In genomic region chr12:56677680-56678079, GRCh38 we compare ENCODE assay signal across 8 cellular contexts. TPM values are rescaled to one million over a fixed set of nuclear protein-coding genes. Genes with fewer than 3 reads are reported as not detected.
DNase-seq lines count a peak whose midpoint lies in the region; ATAC-seq and TF ChIP-seq lines count a peak whose summit lies in the region.

No MANE protein-coding gene starts in this region.

- no peak overlapping the region for H3K4me3 Mint-ChIP-seq in activated T-helper 1 cell treated with anti-CD3 and anti-CD28 coated beads, Interleukin-12 subunit alpha, Interleukin-12 subunit beta, Interleukin-2, Interleukin-4 antibody, amounts not matched to agents 30 ng/mL and 10 ng/mL and 1 ng/mL, durations not matched to agents 14 hours and 24 hours and 36 hours
- H3K4me3 Mint-ChIP-seq in stimulated activated naive CD8-positive, alpha-beta T cell treated with anti-CD3 and anti-CD28 coated beads, Interleukin-15, amount 100 ng/mL, for 72 hours = peak overlapping the region; percentile 29 to 49

- intact Hi-C loops in activated T-helper 1 cell treated with anti-CD3 and anti-CD28 coated beads, Interleukin-12 subunit alpha, Interleukin-12 subunit beta, Interleukin-2, Interleukin-4 antibody, amounts not matched to agents 30 ng/mL and 10 ng/mL and 1 ng/mL, durations not matched to agents 14 hours and 24 hours and 36 hours (cut with micrococcal nuclease) = loop anchor here (1.0 to 2.0 kb wide), 3 partner anchors 11 to 40 kb away; partner anchors contain the start of gene PTGES3
- intact Hi-C loops in body of pancreas (cut with DNase I) = no loop called here

- WGBS in body of pancreas, 2 donors = 68 to 78% methylated on average over 1 of the region's 1 CpG

- no peaks in the 10 kb centered on the region for H3K27me3 ChIP-seq in body of pancreas

- peaks cover 71% of the 10 kb centered on the region for H3K4me1 ChIP-seq in body of pancreas

- no peaks in the 10 kb centered on the region for H3K9me3 Mint-ChIP-seq in activated T-helper 1 cell treated with anti-CD3 and anti-CD28 coated beads, Interleukin-12 subunit alpha, Interleukin-12 subunit beta, Interleukin-2, Interleukin-4 antibody, amounts not matched to agents 30 ng/mL and 10 ng/mL and 1 ng/mL, durations not matched to agents 14 hours and 24 hours and 36 hours
- H3K9me3 Mint-ChIP-seq in stimulated activated naive CD8-positive, alpha-beta T cell treated with anti-CD3 and anti-CD28 coated beads, Interleukin-15, amount 100 ng/mL, for 72 hours = no peaks in the 10 kb centered on the region

- no peaks in the 10 kb centered on the region for H3K36me3 ChIP-seq in body of pancreas (replicated peaks in 1 of 2; ENCODE audit: insufficient read depth in 1 of 2, low read depth in 2 of 2)

- H3K36me3 Mint-ChIP-seq in activated T-helper 1 cell treated with anti-CD3 and anti-CD28 coated beads, Interleukin-12 subunit alpha, Interleukin-12 subunit beta, Interleukin-2, Interleukin-4 antibody, amounts not matched to agents 30 ng/mL and 10 ng/mL and 1 ng/mL, durations not matched to agents 14 hours and 24 hours and 36 hours (ENCODE audit: low read depth) = peaks cover 31% of the 10 kb centered on the region

- H3K27me3 Mint-ChIP-seq in activated T-helper 1 cell treated with anti-CD3 and anti-CD28 coated beads, Interleukin-12 subunit alpha, Interleukin-12 subunit beta, Interleukin-2, Interleukin-4 antibody, amounts not matched to agents 30 ng/mL and 10 ng/mL and 1 ng/mL, durations not matched to agents 14 hours and 24 hours and 36 hours (ENCODE audit: insufficient read depth) = no peaks in the 10 kb centered on the region
- no peaks in the 10 kb centered on the region for H3K27me3 Mint-ChIP-seq in stimulated activated naive CD8-positive, alpha-beta T cell treated with anti-CD3 and anti-CD28 coated beads, Interleukin-15, amount 100 ng/mL, for 72 hours

- DNase-seq in activated naive CD4-positive, alpha-beta T cell treated with Interleukin-2 at 50 U/mL for 16 hours = peak; percentile 37
- no peak for DNase-seq in activated naive CD4-positive, alpha-beta T cell treated with anti-CD3 and anti-CD28 coated beads, Interleukin-2, amount 50 U/mL, for 16 hours
- no peak for DNase-seq in activated T-helper 1 cell treated with anti-CD3 and anti-CD28 coated beads, Interleukin-12 subunit alpha, Interleukin-12 subunit beta, Interleukin-2, Interleukin-4 antibody, amounts not matched to agents 30 ng/mL and 10 ng/mL and 1 ng/mL, durations not matched to agents 14 hours and 24 hours and 36 hours (ENCODE audit: low spot score)
- peak in 1 of 2 donors; percentile 55 for DNase-seq in stimulated activated naive CD8-positive, alpha-beta T cell treated with anti-CD3 and anti-CD28 coated beads, Interleukin-15, amount 100 ng/mL, for 72 hours
- no peak for DNase-seq in NCI-H526 (lab: John Stamatoyannopoulos, UW)
- DNase-seq in NCI-H226 = no peak
- DNase-seq in body of pancreas = no peak

- no peak overlapping the region for H3K4me3 ChIP-seq in body of pancreas

- peaks cover 0 to 3% (median 0%) of the 10 kb centered on the region in 3 donors for H3K9me3 ChIP-seq in body of pancreas

- ATAC-seq in HG02938 (IDR thresholded peaks at IDR 0.05; ENCODE audit: unreplicated experiment) (peak; percentile 83), body of pancreas (no peak)
- peak; percentile 98 for ATAC-seq in stimulated activated naive CD8-positive, alpha-beta T cell treated with anti-CD3 and anti-CD28 coated beads, Interleukin-15, amount 100 ng/mL, for 72 hours

- TF ChIP-seq POLR2A in body of pancreas (IDR thresholded peaks at IDR 0.05) = no peak

- no peak for TF ChIP-seq CTCF in body of pancreas (IDR thresholded peaks at IDR 0.05)

- H3K4me1 Mint-ChIP-seq in activated T-helper 1 cell treated with anti-CD3 and anti-CD28 coated beads, Interleukin-12 subunit alpha, Interleukin-12 subunit beta, Interleukin-2, Interleukin-4 antibody, amounts not matched to agents 30 ng/mL and 10 ng/mL and 1 ng/mL, durations not matched to agents 14 hours and 24 hours and 36 hours (ENCODE audit: low read depth) = peaks cover 40% of the 10 kb centered on the region
- H3K4me1 Mint-ChIP-seq in stimulated activated naive CD8-positive, alpha-beta T cell treated with anti-CD3 and anti-CD28 coated beads, Interleukin-15, amount 100 ng/mL, for 72 hours = peaks cover 82% of the 10 kb centered on the region

- H3K27ac Mint-ChIP-seq in activated T-helper 1 cell treated with anti-CD3 and anti-CD28 coated beads, Interleukin-12 subunit alpha, Interleukin-12 subunit beta, Interleukin-2, Interleukin-4 antibody, amounts not matched to agents 30 ng/mL and 10 ng/mL and 1 ng/mL, durations not matched to agents 14 hours and 24 hours and 36 hours = peak overlapping the region; percentile 55
- peak overlapping the region; percentile 81 to 85 for H3K27ac Mint-ChIP-seq in stimulated activated naive CD8-positive, alpha-beta T cell treated with anti-CD3 and anti-CD28 coated beads, Interleukin-15, amount 100 ng/mL, for 72 hours

- H3K27ac ChIP-seq in body of pancreas = no peak overlapping the region

RNA-seq across cellular contexts. Expression of gene PTGES3, which starts 10.4 kb away (rescaled TPM):
- 301 and 302 TPM in 2 replicates for total RNA-seq in activated T-helper 1 cell treated with anti-CD3 and anti-CD28 coated beads, Interleukin-12 subunit alpha, Interleukin-12 subunit beta, Interleukin-2, Interleukin-4 antibody, amounts not matched to agents 30 ng/mL and 10 ng/mL and 1 ng/mL, durations not matched to agents 14 hours and 24 hours and 36 hours
- total RNA-seq in body of pancreas = 10 to 100 TPM; 27.4 to 56.0 TPM

RNA-seq across cellular contexts. Expression of gene ATP5F1B, which starts 31.9 kb away (rescaled TPM):
- total RNA-seq in activated T-helper 1 cell treated with anti-CD3 and anti-CD28 coated beads, Interleukin-12 subunit alpha, Interleukin-12 subunit beta, Interleukin-2, Interleukin-4 antibody, amounts not matched to agents 30 ng/mL and 10 ng/mL and 1 ng/mL, durations not matched to agents 14 hours and 24 hours and 36 hours = 714 and 716 TPM in 2 replicates
- total RNA-seq in body of pancreas = 100 to 1,000 TPM; 155 to 179 TPM

RNA-seq across cellular contexts. Expression of gene NACA, which starts 47.4 kb away (rescaled TPM):
- 942 and 963 TPM in 2 replicates for total RNA-seq in activated T-helper 1 cell treated with anti-CD3 and anti-CD28 coated beads, Interleukin-12 subunit alpha, Interleukin-12 subunit beta, Interleukin-2, Interleukin-4 antibody, amounts not matched to agents 30 ng/mL and 10 ng/mL and 1 ng/mL, durations not matched to agents 14 hours and 24 hours and 36 hours
- total RNA-seq in body of pancreas = 100 to 1,000 TPM; 465 to 734 TPM

RNA-seq across cellular contexts. Expression of gene BAZ2A, which starts 47.6 kb away (rescaled TPM):
- 119 and 126 TPM in 2 replicates for total RNA-seq in activated T-helper 1 cell treated with anti-CD3 and anti-CD28 coated beads, Interleukin-12 subunit alpha, Interleukin-12 subunit beta, Interleukin-2, Interleukin-4 antibody, amounts not matched to agents 30 ng/mL and 10 ng/mL and 1 ng/mL, durations not matched to agents 14 hours and 24 hours and 36 hours
- total RNA-seq in body of pancreas = 10 to 100 TPM; 52.7 to 56.8 TPM
